In genomic region chr15:73517566-73517965, GRCh38 we compare ENCODE assay signal across 14 cellular contexts.
"Had no signal": no experiment of that assay in that cellular context is flagged by ENCODE, and none has a peak within 500 bp of the region (broad histone marks: within the 10 kb centered on the region; RNA-seq: fewer than 3 reads in every experiment).

No MANE protein-coding gene starts in this region.

- H3K36me3 ChIP-seq: brain microvascular endothelial cell, spleen, transverse colon had no signal

- H3K27ac ChIP-seq: brain microvascular endothelial cell, spleen, transverse colon had no signal

- H3K27me3 Mint-ChIP-seq: activated CD8-positive, alpha-beta memory T cell treated with anti-CD3 and anti-CD28 coated beads, Interleukin-2, amount 10 ng/mL, durations not matched to agents 7 days and 5 days; progenitor cell of endocrine pancreas had no signal

- H3K27ac Mint-ChIP-seq: activated CD8-positive, alpha-beta memory T cell treated with anti-CD3 and anti-CD28 coated beads, Interleukin-2, amount 10 ng/mL, durations not matched to agents 7 days and 5 days; activated naive CD8-positive, alpha-beta T cell treated with anti-CD3 and anti-CD28 coated beads for 36 hours; progenitor cell of endocrine pancreas; stimulated activated naive B cell treated with anti-CD40 and anti-IgM and Interleukin-4, amounts not matched to agents 10 μg/mL and 1 μg/mL and 100 μg/mL, for 72 hours had no signal

- H3K9me3 ChIP-seq: spleen, transverse colon had no signal

- ATAC-seq: activated CD4-positive, CD25-positive, alpha-beta regulatory T cell treated with anti-CD3 and anti-CD28 coated beads, Interleukin-2, amount 50 U/mL, for 24 hours; activated CD8-positive, alpha-beta memory T cell treated with anti-CD3 and anti-CD28 coated beads, Interleukin-2, amount 10 ng/mL, durations not matched to agents 7 days and 5 days; sciatic nerve; stimulated activated naive B cell treated with anti-CD40 and anti-IgM and Interleukin-4, amounts not matched to agents 10 μg/mL and 1 μg/mL and 100 μg/mL, for 72 hours had no signal

- H3K4me3 Mint-ChIP-seq: activated CD8-positive, alpha-beta memory T cell treated with anti-CD3 and anti-CD28 coated beads, Interleukin-2, amount 10 ng/mL, durations not matched to agents 7 days and 5 days; activated naive CD8-positive, alpha-beta T cell treated with anti-CD3 and anti-CD28 coated beads for 36 hours; stimulated activated naive B cell treated with anti-CD40 and anti-IgM and Interleukin-4, amounts not matched to agents 10 μg/mL and 1 μg/mL and 100 μg/mL, for 72 hours had no signal

- DNase-seq: activated CD4-positive, alpha-beta T cell treated with anti-CD3 and anti-CD28 coated beads, Interleukin-2, amount 50 U/mL, for 4 hours; activated CD8-positive, alpha-beta memory T cell treated with anti-CD3 and anti-CD28 coated beads, Interleukin-2, amount 10 ng/mL, durations not matched to agents 7 days and 5 days; activated gamma-delta T cell treated with Interleukin-2 at 50 U/mL for 16 hours; activated naive CD8-positive, alpha-beta T cell treated with anti-CD3 and anti-CD28 coated beads for 36 hours; activated T-cell treated with anti-CD3 and anti-CD28 coated beads, Interleukin-2, amount 50 U/mL, for 48 hours; brain microvascular endothelial cell; midbrain; spleen; stimulated activated CD4-positive, alpha-beta T cell treated with anti-CD3 and anti-CD28 coated beads, Interleukin-1b, Interleukin-23, amount 100 ng/mL, for 48 hours; stimulated activated naive B cell treated with anti-CD40 and anti-IgM and Interleukin-4, amounts not matched to agents 10 μg/mL and 1 μg/mL and 100 μg/mL, for 72 hours; transverse colon had no signal

- H3K4me3 ChIP-seq: spleen, transverse colon had no signal

- H3K9me3 Mint-ChIP-seq: stimulated activated naive B cell treated with anti-CD40 and anti-IgM and Interleukin-4, amounts not matched to agents 10 μg/mL and 1 μg/mL and 100 μg/mL, for 72 hours had no signal

- H3K27me3 ChIP-seq: brain microvascular endothelial cell, spleen, transverse colon had no signal

- H3K36me3 Mint-ChIP-seq: activated CD8-positive, alpha-beta memory T cell treated with anti-CD3 and anti-CD28 coated beads, Interleukin-2, amount 10 ng/mL, durations not matched to agents 7 days and 5 days had no signal

- H3K4me1 ChIP-seq: spleen, transverse colon had no signal

- H3K4me1 Mint-ChIP-seq: activated naive CD8-positive, alpha-beta T cell treated with anti-CD3 and anti-CD28 coated beads for 36 hours; stimulated activated naive B cell treated with anti-CD40 and anti-IgM and Interleukin-4, amounts not matched to agents 10 μg/mL and 1 μg/mL and 100 μg/mL, for 72 hours had no signal
